ENCODE assay signal across 20 cellular contexts in genomic region chr7:131568510-131568909, GRCh38. TPM values are rescaled to one million over a fixed set of nuclear protein-coding genes. Genes with fewer than 3 reads are reported as not detected.
DNase-seq lines count a peak whose midpoint lies in the region; ATAC-seq, FAIRE-seq and TF ChIP-seq lines count a peak whose summit lies in the region.
"Had no signal": no experiment of that assay in that cellular context is flagged by ENCODE, and none has a peak within 500 bp of the region (broad histone marks: within the 10 kb centered on the region; RNA-seq: fewer than 3 reads in every experiment).

No MANE protein-coding gene starts in this region.

- H3K4ac ChIP-seq in H1 (replicated peaks; ENCODE audit: insufficient read length, low read depth, low read length): no peak overlapping the region

- POLR2A ChIA-PET in Caco-2 (lab: Charles Lee): no interaction called here
- POLR2A ChIA-PET in H1 (lab: Charles Lee; ENCODE audit: partially characterized antibody): interaction anchor here (1.3 to 4.5 kb wide), 2 partner anchors 10 to 37 kb away, joined by 6 to 18 read pairs; no protein-coding TSS in a partner anchor
- POLR2A ChIA-PET in CD4-positive, alpha-beta memory T cell (lab: Charles Lee; ENCODE audit: partially characterized antibody): no interaction called here

- CTCF ChIA-PET in Caco-2 (lab: Charles Lee) (interaction anchor here (1.3 kb wide), 1 partner anchor 10 kb away, joined by 3 read pairs; no protein-coding TSS in a partner anchor), H1 (lab: Charles Lee; ENCODE audit: partially characterized antibody) (interaction anchor here (1.0 to 5.3 kb wide), 3 partner anchors 9 to 56 kb away, joined by 3 to 34 read pairs (median 5); no protein-coding TSS in a partner anchor)
- CTCF ChIA-PET in CD4-positive, alpha-beta memory T cell (lab: Charles Lee; ENCODE audit: partially characterized antibody): no interaction called here

- peak overlapping the region; percentile 26 for H3K27ac Mint-ChIP-seq in Caco-2 (ENCODE audit: unreplicated experiment)
- H3K27ac Mint-ChIP-seq in neural progenitor cell: peak overlapping the region; percentile 30
- H3K27ac Mint-ChIP-seq in CD4-positive, alpha-beta memory T cell: no peak overlapping the region
- H3K27ac Mint-ChIP-seq: CD4-positive, alpha-beta T cell had no signal

- ATAC-seq in HG02763 (IDR thresholded peaks at IDR 0.05; ENCODE audit: unreplicated experiment): no peak
- ATAC-seq: A549 had no signal

- H4K20me1 ChIP-seq in H1 (replicated peaks in 1 of 2; ENCODE audit: control insufficient read depth in 1 of 2, insufficient read depth in 2 of 2, low read length in 2 of 2) (no peaks in the 10 kb centered on the region), neural progenitor cell (ENCODE audit: low read depth) (no peaks in the 10 kb centered on the region)

- H3K4me1 ChIP-seq in cardiac muscle cell (ENCODE audit: low read depth): peaks cover 9% of the 10 kb centered on the region
- H3K4me1 ChIP-seq in right atrium auricular region: no peaks in the 10 kb centered on the region
- H3K4me1 ChIP-seq in Caco-2: no peaks in the 10 kb centered on the region
- peaks cover 0 to 3% (median 2%) of the 10 kb centered on the region in 4 experiments; a peak in 3 of 7 replicates for H3K4me1 ChIP-seq in H1 (replicated peaks in 1 of 4; ENCODE audit: control insufficient read depth in 3 of 4, insufficient read depth in 4 of 4, low read length in 3 of 4)
- peaks cover 19% of the 10 kb centered on the region for H3K4me1 ChIP-seq in neural progenitor cell
- H3K4me1 ChIP-seq in CD4-positive, alpha-beta memory T cell (ENCODE audit: insufficient read depth, low read length): no peaks in the 10 kb centered on the region
- H3K4me1 ChIP-seq: A549 had no signal

- TF ChIP-seq CTCF in cardiac muscle cell (IDR thresholded peaks at IDR 0.05; ENCODE audit: low read depth, low read length): no peak
- no peak for TF ChIP-seq CTCF in right atrium auricular region (IDR thresholded peaks at IDR 0.05)
- no peak for TF ChIP-seq CTCF in Caco-2 (IDR thresholded peaks at IDR 0.05; ENCODE audit: insufficient read depth in 1 of 2, low read depth in 1 of 2, low read length in 1 of 2, severe bottlenecking in 1 of 2, unreplicated experiment in 1 of 2)
- no peak for TF ChIP-seq CTCF in H1 (IDR thresholded peaks at IDR 0.05; ENCODE audit: control extremely low read depth in 1 of 3, insufficient read depth in 1 of 3, low read depth in 1 of 3, low read length in 3 of 3)
- no peak for TF ChIP-seq CTCF in neural progenitor cell (IDR thresholded peaks at IDR 0.05)

- H3K27me3 ChIP-seq in cardiac muscle cell: no peaks in the 10 kb centered on the region
- H3K27me3 ChIP-seq in right atrium auricular region: no peaks in the 10 kb centered on the region
- H3K27me3 ChIP-seq in Caco-2 (replicated peaks; ENCODE audit: control insufficient read depth, insufficient read depth, low read length): no peaks in the 10 kb centered on the region
- H3K27me3 ChIP-seq in H1 (replicated peaks in 1 of 4; ENCODE audit: control insufficient read depth in 3 of 4, extremely low read depth in 1 of 4, insufficient read depth in 3 of 4, low read length in 3 of 4): no peaks in the 10 kb centered on the region
- no peaks in the 10 kb centered on the region for H3K27me3 ChIP-seq in neural progenitor cell
- no peaks in the 10 kb centered on the region for H3K27me3 ChIP-seq in CD4-positive, alpha-beta memory T cell (ENCODE audit: insufficient read depth, low read length)

- no peak overlapping the region for H4K5ac ChIP-seq in H1 (ENCODE audit: insufficient read length, low read depth, low read length)

- peak overlapping the region; percentile 69 for H3K27ac ChIP-seq in cardiac muscle cell
- H3K27ac ChIP-seq in right atrium auricular region: no peak overlapping the region
- no peak overlapping the region for H3K27ac ChIP-seq in H1 (ENCODE audit: low read depth, low read length)
- no peak overlapping the region for H3K27ac ChIP-seq in neural progenitor cell
- H3K27ac ChIP-seq in CD4-positive, alpha-beta memory T cell (ENCODE audit: low read depth, low read length): no peak overlapping the region
- H3K27ac ChIP-seq: 22Rv1, A549, C4-2B, HL-60 had no signal

- no peak for FAIRE-seq in H1 (lab: Jason Lieb, UNC)
- FAIRE-seq: A549 had no signal

- H3K4me3 ChIP-seq in cardiac muscle cell: no peak overlapping the region
- no peak overlapping the region for H3K4me3 ChIP-seq in right atrium auricular region
- H3K4me3 ChIP-seq in Caco-2 (ENCODE audit: low read depth, low read length): no peak overlapping the region
- no peak overlapping the region for H3K4me3 ChIP-seq in H1 (ENCODE audit: extremely low read depth in 1 of 4, insufficient read depth in 2 of 4, low read depth in 3 of 4, low read length in 4 of 4)
- H3K4me3 ChIP-seq in neural progenitor cell: no peak overlapping the region
- no peak overlapping the region for H3K4me3 ChIP-seq in CD4-positive, alpha-beta memory T cell (ENCODE audit: low read length in 2 of 2)
- H3K4me3 ChIP-seq: A549 had no signal

- H2BK5ac ChIP-seq in H1 (ENCODE audit: low read depth, low read length): no peak overlapping the region; the same call in 1 of the 2 replicates

- DNase-seq in cardiac muscle cell (ENCODE audit: low read depth in 1 of 2, low spot score in 1 of 2) (no peak), right atrium auricular region (ENCODE audit: low spot score) (no peak), Caco-2 (no peak), H1 (ENCODE audit: low read depth in 1 of 2, low spot score in 2 of 2) (no peak), neural progenitor cell (ENCODE audit: low spot score) (no peak), NCI-H446 (lab: John Stamatoyannopoulos, UW) (no peak)
- DNase-seq in CD4-positive, alpha-beta memory T cell: no peak
- DNase-seq: AML-193; Calu3; CD4-positive, alpha-beta T cell; DMS79 treated with DMSO at 0.1 percent for 48 hours; GF-D8; GOT3; H9; IMR-90 had no signal

- H3K9me3 Mint-ChIP-seq in Caco-2 (ENCODE audit: unreplicated experiment) (no peaks in the 10 kb centered on the region), neural progenitor cell (no peaks in the 10 kb centered on the region)
- H3K9me3 Mint-ChIP-seq in CD4-positive, alpha-beta memory T cell: no peaks in the 10 kb centered on the region
- H3K9me3 Mint-ChIP-seq: CD4-positive, alpha-beta T cell; H9 had no signal

- H3K36me3 Mint-ChIP-seq in Caco-2 (ENCODE audit: insufficient read depth, unreplicated experiment) (no peaks in the 10 kb centered on the region), neural progenitor cell (no peaks in the 10 kb centered on the region)
- no peaks in the 10 kb centered on the region for H3K36me3 Mint-ChIP-seq in CD4-positive, alpha-beta memory T cell

- H3K36me3 ChIP-seq in cardiac muscle cell: no peaks in the 10 kb centered on the region
- H3K36me3 ChIP-seq in right atrium auricular region: no peaks in the 10 kb centered on the region
- H3K36me3 ChIP-seq in Caco-2 (ENCODE audit: control insufficient read depth, insufficient read depth, low read length): no peaks in the 10 kb centered on the region
- H3K36me3 ChIP-seq in H1 (ENCODE audit: control insufficient read depth in 2 of 4, insufficient read depth in 4 of 4, low read length in 3 of 4): no peaks in the 10 kb centered on the region
- H3K36me3 ChIP-seq in neural progenitor cell: no peaks in the 10 kb centered on the region
- no peaks in the 10 kb centered on the region for H3K36me3 ChIP-seq in CD4-positive, alpha-beta memory T cell (ENCODE audit: insufficient read depth, low read length)

- peaks cover 21% of the 10 kb centered on the region for H3F3A ChIP-seq in neural progenitor cell (ENCODE audit: low read depth)

- no TSS peak for BruUV-seq in Caco-2 (replicated peaks; lab: Mats Ljungman, UMichigan)

- no peaks in the 10 kb centered on the region for H3K79me2 ChIP-seq in H1 (ENCODE audit: control insufficient read depth in 1 of 2, insufficient read depth in 2 of 2, low read length in 2 of 2)
- H3K79me2 ChIP-seq in neural progenitor cell (ENCODE audit: low read depth): no peaks in the 10 kb centered on the region

- no peak for TF ChIP-seq RAD21 in H1 (IDR thresholded peaks at IDR 0.05 in 1 of 2, conservative IDR thresholded peaks at IDR 0.05 in 1 of 2; ENCODE audit: low read depth in 2 of 2, low read length in 2 of 2)

- no peak overlapping the region for H3K14ac ChIP-seq in H1 (ENCODE audit: insufficient read length)

- no peak overlapping the region for H4K8ac ChIP-seq in H1 (ENCODE audit: extremely low read depth, insufficient read depth, low read length)

- H3K4me3 Mint-ChIP-seq in Caco-2 (ENCODE audit: unreplicated experiment) (no peak overlapping the region), neural progenitor cell (peak overlapping the region; percentile 1)
- H3K4me3 Mint-ChIP-seq in CD4-positive, alpha-beta memory T cell: no peak overlapping the region
- H3K4me3 Mint-ChIP-seq: CD4-positive, alpha-beta T cell; H9 had no signal

- H3K27me3 Mint-ChIP-seq in Caco-2 (ENCODE audit: insufficient read depth, unreplicated experiment): no peaks in the 10 kb centered on the region
- peaks cover 5% of the 10 kb centered on the region for H3K27me3 Mint-ChIP-seq in neural progenitor cell (ENCODE audit: insufficient read depth, low read depth)
- peaks cover 0 to 1% of the 10 kb centered on the region in 2 donors for H3K27me3 Mint-ChIP-seq in CD4-positive, alpha-beta memory T cell
- H3K27me3 Mint-ChIP-seq: CD4-positive, alpha-beta T cell had no signal

- 0 out of 2 replicates have a peak overlapping the region, but pooled peaks have one; percentile 3 for H2BK20ac ChIP-seq in H1 (ENCODE audit: low read length)

- H3K9ac ChIP-seq in H1 (replicated peaks in 1 of 4; ENCODE audit: extremely low read depth in 1 of 4, low read depth in 3 of 4, low read length in 3 of 4) (no peak overlapping the region), neural progenitor cell (no peak overlapping the region)

- no peak for TF ChIP-seq POLR2A in H1 (IDR thresholded peaks at IDR 0.05; ENCODE audit: control extremely low read depth in 1 of 2, low read depth in 2 of 2, low read length in 2 of 2)

- WGBS in H1 (ENCODE audit: extremely low coverage in 1 of 2, insufficient coverage in 1 of 2, insufficient read length in 1 of 2, insufficient replicate concordance in 2 of 2, low coverage in 1 of 2, low lambda C conversion rate in 2 of 2, missing lambda C conversion rate in 1 of 2), 2 experiments: 86% methylated on average over 6 of the region's 6 CpGs; no CpG with 5 or more reads in 1 of the 2 experiments

- H2BK15ac ChIP-seq in H1 (ENCODE audit: low read length): 0 out of 2 replicates have a peak overlapping the region, but pooled peaks have one; percentile 5

- H2BK120ac ChIP-seq in H1 (replicated peaks; ENCODE audit: low read depth, low read length): peak overlapping the region; percentile 66

- H3K9me3 ChIP-seq in cardiac muscle cell (ENCODE audit: low read depth) (no peaks in the 10 kb centered on the region), right atrium auricular region (no peaks in the 10 kb centered on the region), Caco-2 (no peaks in the 10 kb centered on the region), H1 (ENCODE audit: insufficient read depth in 2 of 2, low read depth in 1 of 2, low read length in 1 of 2) (no peaks in the 10 kb centered on the region), neural progenitor cell (ENCODE audit: low read depth) (no peaks in the 10 kb centered on the region)
- no peaks in the 10 kb centered on the region for H3K9me3 ChIP-seq in CD4-positive, alpha-beta memory T cell (ENCODE audit: control insufficient read depth in 1 of 2, low read length in 2 of 2)
- H3K9me3 ChIP-seq: A549 had no signal

- H3K18ac ChIP-seq in H1 (ENCODE audit: extremely low read depth, low read length): no peak overlapping the region

- H2AFZ ChIP-seq in H1 (ENCODE audit: low read length) (no peak overlapping the region), neural progenitor cell (replicated peaks) (no peak overlapping the region)

- no peak overlapping the region for H3K4me2 ChIP-seq in H1 (ENCODE audit: insufficient read depth in 1 of 2, low read depth in 2 of 2, low read length in 2 of 2)
- no peak overlapping the region for H3K4me2 ChIP-seq in neural progenitor cell
- H3K4me2 ChIP-seq: A549 had no signal

- H2BK12ac ChIP-seq in H1 (ENCODE audit: low read depth, low read length): peak overlapping the region; percentile 85; the same call in 1 of the 2 replicates

- no peak overlapping the region for H3K23ac ChIP-seq in H1 (ENCODE audit: insufficient read length)

- TF ChIP-seq EP300 in H1 (IDR thresholded peaks at IDR 0.05; ENCODE audit: borderline replicate concordance in 1 of 2, low read depth in 2 of 2, low read length in 2 of 2): no peak

- H4K91ac ChIP-seq in H1 (replicated peaks; ENCODE audit: insufficient read length, low read length): peak overlapping the region; percentile 8

- intact Hi-C loops in Caco-2 (cut with micrococcal nuclease; ENCODE audit: unreplicated experiment): no loop called here
- intact Hi-C loops in CD4-positive, alpha-beta memory T cell (cut with micrococcal nuclease): no loop called here

- H2AK5ac ChIP-seq in H1 (ENCODE audit: low read depth, low read length): peak overlapping the region; percentile 10; the same call in 1 of the 2 replicates

- H3K4me1 Mint-ChIP-seq in Caco-2 (ENCODE audit: low read depth, unreplicated experiment): peaks cover 12% of the 10 kb centered on the region
- peaks cover 34% of the 10 kb centered on the region for H3K4me1 Mint-ChIP-seq in neural progenitor cell
- H3K4me1 Mint-ChIP-seq in CD4-positive, alpha-beta memory T cell: peaks cover 0 to 1% (median 0%) of the 10 kb centered on the region in 4 donors

- H3K79me1 ChIP-seq in H1 (ENCODE audit: low read depth, low read length): no peaks in the 10 kb centered on the region; the same call in 1 of the 2 replicates

- no peaks in the 10 kb centered on the region for H3K23me2 ChIP-seq in H1 (ENCODE audit: low read depth, low read length)

- no peak overlapping the region for H3K56ac ChIP-seq in H1 (replicated peaks; ENCODE audit: insufficient read length, low read depth, low read length)

RNA-seq across cellular contexts. Expression of gene PODXL, which starts 12.1 kb away (rescaled TPM):
- total RNA-seq in cardiac muscle cell (52.5 and 58.5 TPM in 2 replicates), right atrium auricular region (100 to 1,000 TPM in 1 of 2 donors, 10 to 100 TPM in 1; 47.6 to 144 TPM), Caco-2 (2022) (243 and 278 TPM in 2 replicates), neural progenitor cell (ENCODE audit: low replicate concordance) (37.7 and 38.4 TPM in 2 replicates)
- polyA plus RNA-seq in cardiac muscle cell (24.1 and 28.1 TPM in 2 replicates), H1 (2011; rRNA removed) (638 and 872 TPM in 2 replicates)
- total RNA-seq in H1 (2021; fragmentation: NEBNext Ultra II Directional; extraction: Animal tissue kit (Norgen Biotek cat#: 25700)): 925 and 945 TPM in 2 replicates
- 613 TPM for polyA plus RNA-seq in H1 (2011; cell fraction: cytosol; rRNA removed)
- polyA plus RNA-seq in H1 (2011; cell fraction: nucleus; rRNA removed): 1,168 TPM
- 630 to 776 TPM (median 695 TPM) in 4 replicates for polyA plus RNA-seq in H1 (2012, experiment 1 of 2)
- 245 TPM for polyA plus RNA-seq in H1 (2012, experiment 2 of 2)
- polyA plus RNA-seq in H1 (2013, experiment 1 of 2): 1,216 TPM
- polyA plus RNA-seq in H1 (2013, experiment 2 of 2): 1,270 TPM
- polyA minus RNA-seq in H1 (2011; rRNA and poly(A)+ RNA removed): 937 and 993 TPM in 2 replicates
- polyA minus RNA-seq in H1 (2011; cell fraction: cytosol; rRNA and poly(A)+ RNA removed): 707 TPM
- polyA minus RNA-seq in H1 (2011; cell fraction: nucleus; rRNA and poly(A)+ RNA removed): 436 TPM
- 1 to 10 TPM; 1.1 to 1.3 TPM for total RNA-seq in CD4-positive, alpha-beta memory T cell
- polyA plus RNA-seq in CD4-positive, alpha-beta memory T cell: 1 to 10 TPM in 1 of 2 donors, under 1 TPM in 1; 0.47 to 1.2 TPM

Comparison
In these comparisons a context has a peak if more than half of its experiments do, and no peak if none do; other contexts are left out.
1. H3K27ac Mint-ChIP-seq: peak in Caco-2 (single experiment) and neural progenitor cell (single experiment); none in CD4-positive, alpha-beta memory T cell (0 of 7).
2. RNA of gene PODXL, which starts 12.1 kb away (total RNA-seq): 925 to 945 TPM in H1, 243 to 278 TPM in Caco-2, 47.6 to 144 TPM in right atrium auricular region, 52.5 to 58.5 TPM in cardiac muscle cell and 37.7 to 38.4 TPM in neural progenitor cell; 1.1 to 1.3 TPM in CD4-positive, alpha-beta memory T cell; every median in the first group is over 10 times any median in the second.